ENCODE assay signal across 8 cellular contexts in the genomic region with DNA sequence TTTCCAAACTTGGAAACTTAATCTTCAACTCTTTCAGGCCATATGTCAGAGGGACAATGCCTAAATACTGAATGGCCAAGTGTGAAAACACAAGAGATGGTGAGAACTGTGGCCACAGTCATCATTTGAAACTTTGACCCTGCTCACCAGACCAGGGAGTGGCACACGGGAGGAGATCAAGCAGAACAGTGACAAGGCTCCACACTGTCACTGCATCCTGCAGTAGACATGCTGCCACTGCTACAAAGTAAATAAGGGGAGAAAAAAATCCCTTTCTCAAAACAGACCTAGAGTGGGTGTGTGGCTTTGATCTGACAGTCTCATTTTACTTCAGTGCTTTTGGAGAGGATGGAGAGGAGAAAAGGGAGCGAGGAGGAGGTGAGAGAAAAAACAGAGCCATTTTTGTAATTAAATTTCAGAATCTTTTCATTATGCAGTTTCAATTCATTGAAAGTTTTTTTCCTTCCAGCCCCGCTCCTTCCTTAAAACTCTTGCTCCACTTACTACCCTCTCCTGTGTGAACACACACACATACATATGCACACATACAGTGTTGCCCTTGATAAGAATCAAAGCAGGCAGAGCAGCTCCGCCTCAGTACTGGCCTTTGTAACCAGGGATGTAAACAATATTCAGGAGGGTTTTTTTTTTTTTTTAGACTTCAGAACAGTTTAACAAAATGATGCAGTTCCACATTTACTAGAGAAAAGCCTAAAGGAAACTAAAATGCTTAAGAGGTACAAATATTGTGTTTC. TPM values are rescaled to one million over a fixed set of nuclear protein-coding genes. Genes with fewer than 3 reads are reported as not detected.
DNase-seq lines count a peak whose midpoint lies in the region; ATAC-seq and TF ChIP-seq lines count a peak whose summit lies in the region.
"Had no signal": no experiment of that assay in that cellular context is flagged by ENCODE, and none has a peak within 500 bp of the region (broad histone marks: within the 10 kb centered on the region; RNA-seq: fewer than 3 reads in every experiment).

No MANE protein-coding gene starts in this region.

- no peaks in the 10 kb centered on the region for H3K27me3 ChIP-seq in colonic mucosa

- H3K9me3 ChIP-seq in colonic mucosa, result no peaks in the 10 kb centered on the region

- peak; percentile 59 for DNase-seq in left kidney (ENCODE audit: low read depth, low spot score)
- DNase-seq in NCI-H226, result no peak
- DNase-seq in T1000 (lab: John Stamatoyannopoulos, UW), result no peak
- DNase-seq in colonic mucosa, result no peak
- DNase-seq: activated T-cell treated with anti-CD3 and anti-CD28 coated beads, Interleukin-2, amount 50 U/mL, for 48 hours had no signal

- no peak overlapping the region for H3K9ac ChIP-seq in colonic mucosa (ENCODE audit: low read depth in 2 of 2, low read length in 2 of 2)

- H3K4me3 ChIP-seq in colonic mucosa, result no peak overlapping the region

- no peak overlapping the region for H3K27ac ChIP-seq in colonic mucosa

- H3K4me1 ChIP-seq in colonic mucosa, result no peaks in the 10 kb centered on the region

- no peaks in the 10 kb centered on the region for H3K36me3 ChIP-seq in colonic mucosa

- TF ChIP-seq CTCF in colonic mucosa (IDR thresholded peaks at IDR 0.05), result no peak

- ATAC-seq in GM18870 (IDR thresholded peaks at IDR 0.05; ENCODE audit: unreplicated experiment) (peak; percentile 97), GM21390 (IDR thresholded peaks at IDR 0.05; ENCODE audit: unreplicated experiment) (peak; percentile 69), HG03064 (IDR thresholded peaks at IDR 0.05; ENCODE audit: low read depth, unreplicated experiment) (peak; percentile 89)

- intact Hi-C loops in colonic mucosa (cut with DNase I), result no loop called here

RNA-seq across cellular contexts. Expression of gene NEXMIF, which starts 34.4 kb away (rescaled TPM):
- under 1 TPM; 0.82 to 0.96 TPM for total RNA-seq in colonic mucosa
